ENCODE assay signal across 1 cellular context in genomic region chr7:121000091-121000983, GRCh38.
TF ChIP-seq lines count a peak whose summit lies in the region.

No MANE protein-coding gene starts in this region.

TF ChIP-seq in SK-N-SH, 30 proteins besides CTCF, POLR2A, EP300 and RAD21 (continued from another document):
- TF ChIP-seq REST (IDR thresholded peaks at IDR 0.05; ENCODE audit: low read depth, low read length) (no peak), SIN3A (IDR thresholded peaks at IDR 0.05; ENCODE audit: borderline replicate concordance, low read depth, low read length) (no peak), TEAD4 (IDR thresholded peaks at IDR 0.05; ENCODE audit: borderline replicate concordance, insufficient read depth) (no peak), JUND (IDR thresholded peaks at IDR 0.05) (no peak)
TF ChIP-seq in SK-N-SH: peak in this region for 0.
